In the genomic region with DNA sequence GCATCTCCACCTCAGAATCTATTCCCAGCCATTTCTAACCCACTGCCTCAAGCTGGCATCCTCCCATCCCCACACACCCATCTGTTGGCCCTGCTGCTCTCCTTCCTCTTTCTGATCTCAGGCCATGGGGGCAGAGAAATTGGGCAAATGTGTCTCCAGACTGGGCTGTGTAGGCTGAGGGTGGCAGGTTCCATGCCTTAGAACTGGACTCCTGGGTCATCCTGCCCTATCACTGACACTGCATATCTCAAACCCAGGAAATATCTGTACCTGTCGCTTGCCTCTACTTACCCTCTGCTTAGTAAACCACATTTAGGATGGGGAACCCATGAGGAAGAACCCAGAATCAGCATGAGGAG, we compare ENCODE assay signal across 17 cellular contexts. TPM values are rescaled to one million over a fixed set of nuclear protein-coding genes. Genes with fewer than 3 reads are reported as not detected.
DNase-seq lines count a peak whose midpoint lies in the region; ATAC-seq, FAIRE-seq and TF ChIP-seq lines count a peak whose summit lies in the region.
"Had no signal": no experiment of that assay in that cellular context is flagged by ENCODE, and none has a peak within 500 bp of the region (broad histone marks: within the 10 kb centered on the region; RNA-seq: fewer than 3 reads in every experiment).

No MANE protein-coding gene starts in this region.

- no peaks in the 10 kb centered on the region for H3K9me3 ChIP-seq in CD8-positive, alpha-beta T cell (ENCODE audit: low read length)
- H3K9me3 ChIP-seq in MM.1S (replicated peaks; ENCODE audit: insufficient read depth, low read length): no peaks in the 10 kb centered on the region
- H3K9me3 ChIP-seq in keratinocyte (ENCODE audit: control insufficient read depth, low read depth, low read length): no peaks in the 10 kb centered on the region
- no peaks in the 10 kb centered on the region for H3K9me3 ChIP-seq in GM23248 (ENCODE audit: low read depth)
- H3K9me3 ChIP-seq: ascending aorta, colonic mucosa, esophagus muscularis mucosa had no signal

- H3K27ac ChIP-seq in CD8-positive, alpha-beta T cell (ENCODE audit: low read depth, low read length): no peak overlapping the region
- H3K27ac ChIP-seq in MM.1S (ENCODE audit: low read length) (peak overlapping the region; percentile 98; the same call in 1 of the 2 replicates), keratinocyte (ENCODE audit: control insufficient read depth, insufficient read depth, low read length) (no peak overlapping the region), GM23248 (no peak overlapping the region)
- H3K27ac ChIP-seq: ascending aorta, colonic mucosa, esophagus muscularis mucosa, HL-60 had no signal

- H3F3A ChIP-seq in MM.1S (ENCODE audit: insufficient read depth, low read length) (peaks cover 52% of the 10 kb centered on the region), GM23248 (ENCODE audit: insufficient read depth) (0 out of 2 replicates have a peak, but pooled peaks cover 5% of the 10 kb centered on the region)

- peak overlapping the region; percentile 27 for H3K4me3 Mint-ChIP-seq in CD8-positive, alpha-beta T cell
- H3K4me3 Mint-ChIP-seq in T-cell: peak overlapping the region in 2 of 3 donors; percentile 42 to 82

- H3K4me3 ChIP-seq in CD8-positive, alpha-beta T cell (ENCODE audit: low read depth, low read length): no peak overlapping the region
- H3K4me3 ChIP-seq in MM.1S (ENCODE audit: low read length): 0 out of 2 replicates have a peak overlapping the region, but pooled peaks have one; percentile 96
- H3K4me3 ChIP-seq in keratinocyte (ENCODE audit: control insufficient read depth in 2 of 3, extremely low read depth in 1 of 3, insufficient read depth in 2 of 3, low read depth in 1 of 3, low read length in 3 of 3): peak overlapping the region in 1 of 3 experiments; percentile 0
- H3K4me3 ChIP-seq in GM23248: no peak overlapping the region
- H3K4me3 ChIP-seq: ascending aorta, colonic mucosa had no signal

- peak overlapping the region; percentile 93 for H3K4me2 ChIP-seq in MM.1S (ENCODE audit: low read depth, low read length)
- H3K4me2 ChIP-seq in keratinocyte (ENCODE audit: control insufficient read depth, extremely low read depth, insufficient read depth, low read depth, low read length): peak overlapping the region; percentile 86
- H3K4me2 ChIP-seq in GM23248 (ENCODE audit: unreplicated experiment): no peak overlapping the region

- H3K4me1 Mint-ChIP-seq in CD8-positive, alpha-beta T cell (ENCODE audit: low read depth): peaks cover 41% of the 10 kb centered on the region
- peaks cover 47 to 71% (median 58%) of the 10 kb centered on the region in 3 donors for H3K4me1 Mint-ChIP-seq in T-cell

- POLR2A ChIA-PET in CD8-positive, alpha-beta T cell (lab: Charles Lee): interaction anchor here (19.8 kb wide), 1 partner anchor 13 kb away, joined by 272 read pairs; no protein-coding TSS in a partner anchor
- POLR2A ChIA-PET in T-cell (lab: Charles Lee): no interaction called here

- intact Hi-C loops in CD8-positive, alpha-beta T cell (cut with DNase I, micrococcal nuclease): loop anchor here (5.0 to 10.0 kb wide), 3 partner anchors 295 to 608 kb away; a partner anchor contains a TSS

- DNase-seq in CD8-positive, alpha-beta T cell: no peak
- DNase-seq in MM.1S: no peak
- no peak for DNase-seq in T-cell
- no peak for DNase-seq in keratinocyte (ENCODE audit: low read depth, low spot score)
- DNase-seq in GM23248: no peak
- DNase-seq in KBM-7: no peak
- DNase-seq in pons (ENCODE audit: low spot score): no peak
- no peak for DNase-seq in mesenteric fat pad (ENCODE audit: low spot score)
- DNase-seq: activated CD4-positive, alpha-beta T cell treated with anti-CD3 and anti-CD28 coated beads, Interleukin-2, amount 50 U/mL, for 1 hour; colonic mucosa; Karpas-422; left cardiac atrium; NCI-H1930 had no signal

- H3K9me2 ChIP-seq in MM.1S (replicated peaks; ENCODE audit: insufficient read depth, low read length) (no peaks in the 10 kb centered on the region), GM23248 (ENCODE audit: insufficient read depth) (no peaks in the 10 kb centered on the region)

- no peak for ATAC-seq in CD8-positive, alpha-beta T cell
- no peak for ATAC-seq in T-cell (replicated peaks in 1 of 4)

- peaks cover 50% of the 10 kb centered on the region for H3K4me1 ChIP-seq in CD8-positive, alpha-beta T cell (ENCODE audit: insufficient read depth, low read length)
- H3K4me1 ChIP-seq in MM.1S (ENCODE audit: low read length) (peaks cover 72% of the 10 kb centered on the region), keratinocyte (ENCODE audit: control insufficient read depth, extremely low read depth, insufficient read depth, low read length) (peaks cover 59% of the 10 kb centered on the region), GM23248 (ENCODE audit: insufficient read depth) (peaks cover 4% of the 10 kb centered on the region)
- H3K4me1 ChIP-seq: colonic mucosa had no signal

- 95 to 100% methylated on average over 1 of the region's 1 CpG for WGBS in GM23248 (ENCODE audit: low coverage in 1 of 2, low lambda C conversion rate in 2 of 2, missing lambda C conversion rate in 2 of 2), 2 experiments

- H3K9me3 Mint-ChIP-seq in CD8-positive, alpha-beta T cell: no peaks in the 10 kb centered on the region
- no peaks in the 10 kb centered on the region for H3K9me3 Mint-ChIP-seq in T-cell

- H4K20me1 ChIP-seq in MM.1S (ENCODE audit: insufficient read depth, low read length) (no peaks in the 10 kb centered on the region), keratinocyte (ENCODE audit: control insufficient read depth, extremely low read depth, insufficient read depth, low read length) (no peaks in the 10 kb centered on the region), GM23248 (ENCODE audit: insufficient read depth) (no peaks in the 10 kb centered on the region)

- H3K27me3 ChIP-seq in CD8-positive, alpha-beta T cell (ENCODE audit: insufficient read depth, low read length): no peaks in the 10 kb centered on the region
- H3K27me3 ChIP-seq in MM.1S (replicated peaks; ENCODE audit: insufficient read depth, low read length) (no peaks in the 10 kb centered on the region), keratinocyte (ENCODE audit: control insufficient read depth, extremely low read depth, insufficient read depth, low read length) (peaks cover 6% of the 10 kb centered on the region), GM23248 (replicated peaks; ENCODE audit: insufficient read depth) (peaks cover 19% of the 10 kb centered on the region)

- H3K36me3 Mint-ChIP-seq in CD8-positive, alpha-beta T cell: no peaks in the 10 kb centered on the region
- H3K36me3 Mint-ChIP-seq in T-cell: no peaks in the 10 kb centered on the region

- H3K79me2 ChIP-seq in MM.1S (ENCODE audit: low read length) (peaks cover 55% of the 10 kb centered on the region), keratinocyte (ENCODE audit: control insufficient read depth, insufficient read depth, low read length) (no peaks in the 10 kb centered on the region), GM23248 (ENCODE audit: insufficient read depth) (no peaks in the 10 kb centered on the region)

- no peak for FAIRE-seq in keratinocyte (lab: Jason Lieb, UNC)

- H3K27ac Mint-ChIP-seq in CD8-positive, alpha-beta T cell: no peak overlapping the region
- peak overlapping the region; percentile 37 to 50 for H3K27ac Mint-ChIP-seq in T-cell

- peaks cover 2% of the 10 kb centered on the region for H3K9me1 ChIP-seq in keratinocyte (ENCODE audit: control insufficient read depth, extremely low read depth, insufficient read depth, low read length)

- dilution Hi-C loops in keratinocyte (cut with MboI; ENCODE audit: extremely low pct_ligation_motif_present, low sequenced_read_pairs): no loop called here

- H3K36me3 ChIP-seq in CD8-positive, alpha-beta T cell (ENCODE audit: insufficient read depth, low read length): no peaks in the 10 kb centered on the region
- H3K36me3 ChIP-seq in MM.1S (replicated peaks; ENCODE audit: insufficient read depth, low read length) (no peaks in the 10 kb centered on the region), keratinocyte (ENCODE audit: control insufficient read depth in 2 of 2, extremely low read depth in 1 of 2, insufficient read depth in 2 of 2, low read length in 2 of 2) (no peaks in the 10 kb centered on the region), GM23248 (ENCODE audit: low read depth) (no peaks in the 10 kb centered on the region)
- H3K36me3 ChIP-seq: ascending aorta, colonic mucosa, esophagus muscularis mucosa had no signal

- CTCF ChIA-PET in CD8-positive, alpha-beta T cell (lab: Charles Lee): interaction anchor here (1.0 to 22.2 kb wide), 2 partner anchors 15 to 271 kb away, joined by 3 to 1148 read pairs; no protein-coding TSS in a partner anchor
- CTCF ChIA-PET in T-cell (lab: Charles Lee): interaction anchor here (0.5 to 13.6 kb wide), 4 partner anchors 14 to 415 kb away, joined by 3 to 192 read pairs (median 6); no protein-coding TSS in a partner anchor

- in situ Hi-C loops in GM23248 (cut with MboI) (no loop called here), KBM-7 (cut with MboI; ENCODE audit: low pct_unique_long_range_greater_than_20kb, low sequenced_read_pairs) (no loop called here)

- H3K9ac ChIP-seq in MM.1S (ENCODE audit: low read length): peak overlapping the region; percentile 50; the same call in 1 of the 2 replicates
- peak overlapping the region; percentile 9 for H3K9ac ChIP-seq in keratinocyte (ENCODE audit: control insufficient read depth, extremely low read depth, insufficient read depth, low read length)
- no peak overlapping the region for H3K9ac ChIP-seq in GM23248

- H2AFZ ChIP-seq in MM.1S (ENCODE audit: low read length): no peak overlapping the region
- no peak overlapping the region for H2AFZ ChIP-seq in keratinocyte (ENCODE audit: control insufficient read depth, low read length)
- no peak overlapping the region for H2AFZ ChIP-seq in GM23248

- no peak for TF ChIP-seq CTCF in CD8-positive, alpha-beta T cell (IDR thresholded peaks at IDR 0.05)
- TF ChIP-seq CTCF in MM.1S (IDR thresholded peaks at IDR 0.05; ENCODE audit: low read length): no peak
- no peak for TF ChIP-seq CTCF in keratinocyte (optimal IDR thresholded peaks at IDR 0.05 in 1 of 3, IDR thresholded peaks at IDR 0.05 in 1 of 3, conservative IDR thresholded peaks at IDR 0.05 in 1 of 3; ENCODE audit: extremely low read depth in 1 of 3, insufficient read depth in 2 of 3, low read length in 3 of 3)

- H3K27me3 Mint-ChIP-seq in CD8-positive, alpha-beta T cell (ENCODE audit: low read depth): no peaks in the 10 kb centered on the region
- H3K27me3 Mint-ChIP-seq in T-cell: no peaks in the 10 kb centered on the region

RNA-seq across cellular contexts. Expression of a gene that starts 1.8 kb away (rescaled TPM):
- 1 to 10 TPM; 4.9 to 6.6 TPM for total RNA-seq in CD8-positive, alpha-beta T cell
- total RNA-seq in T-cell (10 to 100 TPM in 1 of 5 donors, 1 to 10 TPM in 4; 3.1 to 10.7 (median 6.1) TPM), mesenteric fat pad (not detected)
- polyA plus RNA-seq in keratinocyte (0.78 to 6.6 TPM (median 2.1 TPM) in 3 replicates), GM23248 (2016; fragmentation: Nextera tagmentation; extraction: Ambion mirVana) (not detected in 2 replicates)
- 2.4 TPM for polyA plus RNA-seq in keratinocyte (2011; ENCODE audit: low read depth)
- polyA plus RNA-seq in keratinocyte (2011; cell fraction: cytosol; rRNA removed): 0.78 and 1.4 TPM in 2 replicates
- 1.8 and 2.6 TPM in 2 replicates for polyA plus RNA-seq in keratinocyte (2011; cell fraction: nucleus; rRNA removed)
- polyA plus RNA-seq in keratinocyte (2012; ENCODE audit: low replicate concordance): 0.97 and 3.7 TPM in 2 replicates
- polyA minus RNA-seq in keratinocyte: 0.43 to 4.4 TPM (median 1.4 TPM) in 3 replicates
- polyA minus RNA-seq in keratinocyte (2011; cell fraction: cytosol; rRNA and poly(A)+ RNA removed): 1.7 TPM
- 1.1 and 2.6 TPM in 2 replicates for polyA minus RNA-seq in keratinocyte (2011; cell fraction: nucleus; rRNA and poly(A)+ RNA removed)
- not detected in 2 replicates for total RNA-seq in GM23248 (2014; rRNA removed; shearing (Covaris generic))
- total RNA-seq: ascending aorta had no signal

RNA-seq across cellular contexts. Expression of a gene that starts 22.8 kb away (rescaled TPM):
- total RNA-seq in CD8-positive, alpha-beta T cell: not detected
- total RNA-seq in T-cell (under 1 TPM in 2 of 5 donors, not detected in 3; 0.13 to 0.20 TPM), mesenteric fat pad (0.90 TPM)
- polyA plus RNA-seq in keratinocyte (0.15 TPM in 1 of 3 replicates, not detected in the others), GM23248 (2016; fragmentation: Nextera tagmentation; extraction: Ambion mirVana) (not detected in 2 replicates)
- polyA plus RNA-seq in keratinocyte (2011; ENCODE audit: low read depth): 0.20 TPM
- polyA plus RNA-seq in keratinocyte (2011; cell fraction: cytosol; rRNA removed): 0.12 TPM in 1 of 2 replicates, not detected in the other
- 0.09 and 0.17 TPM in 2 replicates for polyA plus RNA-seq in keratinocyte (2011; cell fraction: nucleus; rRNA removed)
- 0.27 TPM in 1 of 2 replicates, not detected in the other for polyA plus RNA-seq in keratinocyte (2012; ENCODE audit: low replicate concordance)
- not detected in 3 replicates for polyA minus RNA-seq in keratinocyte
- not detected for polyA minus RNA-seq in keratinocyte (2011; cell fraction: cytosol; rRNA and poly(A)+ RNA removed)
- polyA minus RNA-seq in keratinocyte (2011; cell fraction: nucleus; rRNA and poly(A)+ RNA removed): not detected in 2 replicates
- total RNA-seq in GM23248 (2014; rRNA removed; shearing (Covaris generic)): not detected in 2 replicates

RNA-seq across cellular contexts. Expression of a gene that starts 50.8 kb away (rescaled TPM):
- not detected for total RNA-seq in CD8-positive, alpha-beta T cell
- total RNA-seq in T-cell: not detected
- not detected in 3 replicates for polyA plus RNA-seq in keratinocyte
- polyA plus RNA-seq in keratinocyte (2011; ENCODE audit: low read depth): not detected
- polyA plus RNA-seq in keratinocyte (2011; cell fraction: cytosol; rRNA removed): not detected in 2 replicates
- not detected in 2 replicates for polyA plus RNA-seq in keratinocyte (2011; cell fraction: nucleus; rRNA removed)
- polyA plus RNA-seq in keratinocyte (2012; ENCODE audit: low replicate concordance): not detected in 2 replicates
- not detected in 3 replicates for polyA minus RNA-seq in keratinocyte
- not detected for polyA minus RNA-seq in keratinocyte (2011; cell fraction: cytosol; rRNA and poly(A)+ RNA removed)
- polyA minus RNA-seq in keratinocyte (2011; cell fraction: nucleus; rRNA and poly(A)+ RNA removed): not detected in 2 replicates
- total RNA-seq in GM23248 (2014; rRNA removed; shearing (Covaris generic)): not detected in 2 replicates
- not detected in 2 replicates for polyA plus RNA-seq in GM23248 (2016; fragmentation: Nextera tagmentation; extraction: Ambion mirVana)
- not detected for total RNA-seq in mesenteric fat pad
- total RNA-seq: ascending aorta, colonic mucosa, Daoy, esophagus muscularis mucosa had no signal
